Comparison of ENCODE assay signal across 8 cellular contexts in the genomic region with DNA sequence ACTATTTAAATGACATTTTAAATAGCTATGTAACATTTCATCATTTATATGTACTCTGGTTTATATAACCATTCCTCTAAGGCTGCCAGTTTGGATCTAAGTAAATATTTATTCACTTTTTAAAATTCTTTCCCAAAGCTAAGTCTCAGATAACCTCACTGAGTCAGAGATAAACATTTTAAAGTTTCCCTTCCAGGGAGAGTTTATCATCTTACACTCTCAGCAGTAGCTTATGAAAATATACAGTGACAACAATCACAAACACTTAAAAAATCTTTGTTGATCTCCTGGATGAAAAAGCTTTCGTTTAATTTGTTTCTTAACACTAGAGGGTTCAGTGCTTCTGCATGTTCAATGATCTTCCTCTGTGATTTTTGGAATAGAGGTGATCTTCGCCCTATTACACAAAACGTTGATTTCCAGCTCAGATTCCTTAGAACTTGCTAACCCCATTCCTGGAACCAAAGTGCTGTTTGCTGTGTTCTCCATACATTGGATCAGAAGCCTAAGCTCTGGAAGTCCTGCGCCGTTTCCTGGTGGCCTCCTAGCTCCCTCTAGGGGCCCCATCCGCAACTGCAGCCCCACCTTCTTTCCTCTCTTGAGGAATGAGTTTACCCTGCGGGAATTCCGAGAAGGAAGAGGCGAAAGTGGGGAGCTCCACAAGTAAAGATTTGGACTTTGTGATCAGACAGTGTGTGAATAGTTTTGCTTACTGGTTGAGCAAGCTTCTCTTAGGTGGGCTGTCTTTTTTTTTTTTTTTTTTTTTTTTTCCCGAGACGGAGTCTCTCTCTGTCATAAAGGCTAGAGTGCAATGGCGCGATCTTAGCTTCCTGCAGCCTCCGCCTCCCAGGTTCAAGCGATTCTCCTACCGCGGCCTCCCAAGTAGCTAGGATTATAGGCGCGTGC. TPM values are rescaled to one million over a fixed set of nuclear protein-coding genes. Genes with fewer than 3 reads are reported as not detected.
DNase-seq lines count a peak whose midpoint lies in the region; ATAC-seq and TF ChIP-seq lines count a peak whose summit lies in the region.

No MANE protein-coding gene starts in this region.

- H3K4me3 Mint-ChIP-seq in osteocyte (ENCODE audit: unreplicated experiment): no peak overlapping the region

- H3K27ac Mint-ChIP-seq in osteocyte (ENCODE audit: unreplicated experiment): peak overlapping the region; percentile 83

- H3K27ac ChIP-seq in 22Rv1: peak overlapping the region; percentile 42; the same call in 1 of the 2 replicates

- DNase-seq in ELR (ENCODE audit: low read depth): peak; percentile 85
- DNase-seq in NCI-H345 treated with DMSO at 0.1 percent for 48 hours (lab: John Stamatoyannopoulos, UW; ENCODE audit: unreplicated experiment): peak; percentile 27
- peak; percentile 21 for DNase-seq in activated T-helper 9 cell treated with anti-CD3 and anti-CD28 coated beads, Interleukin-2, amount 50 U/mL, for 16 hours (ENCODE audit: low read depth)
- DNase-seq in foreskin melanocyte: peak; percentile 38
- peak; percentile 91 for DNase-seq in osteocyte (ENCODE audit: extremely low spot score, unreplicated experiment)
- no peak for DNase-seq in GOT3 (lab: John Stamatoyannopoulos, UW)

- no peak for ATAC-seq in GM18511 (IDR thresholded peaks at IDR 0.05; ENCODE audit: unreplicated experiment)

- peaks cover 32% of the 10 kb centered on the region for H3K4me1 Mint-ChIP-seq in osteocyte (ENCODE audit: unreplicated experiment)

- TF ChIP-seq CTCF in 22Rv1 (IDR thresholded peaks at IDR 0.05) (peak; percentile 96), osteocyte (IDR thresholded peaks at IDR 0.05) (peak; percentile 92)

- H3K9me3 Mint-ChIP-seq in osteocyte (ENCODE audit: unreplicated experiment): no peaks in the 10 kb centered on the region

- no peaks in the 10 kb centered on the region for H3K36me3 Mint-ChIP-seq in osteocyte (ENCODE audit: unreplicated experiment)

- no peaks in the 10 kb centered on the region for H3K27me3 Mint-ChIP-seq in osteocyte (ENCODE audit: unreplicated experiment)

RNA-seq across cellular contexts. Expression of a gene that starts 29.3 kb away (rescaled TPM):
- 38.3 and 40.8 TPM in 2 replicates for total RNA-seq in osteocyte
